In genomic region chr11:115324569-115325432, GRCh38 we compare ENCODE assay signal across 8 cellular contexts.
A peak's percentile ranks its signal among the peaks of the same experiment; 100 is the strongest.
DNase-seq lines count a peak whose midpoint lies in the region; ATAC-seq and TF ChIP-seq lines count a peak whose summit lies in the region.

No MANE protein-coding gene starts in this region.

- no peaks in the 10 kb centered on the region for H3K9me3 Mint-ChIP-seq in activated T-helper 1 cell treated with anti-CD3 and anti-CD28 coated beads, Interleukin-12 subunit alpha, Interleukin-12 subunit beta, Interleukin-2, Interleukin-4 antibody, amounts not matched to agents 30 ng/mL and 10 ng/mL and 1 ng/mL, durations not matched to agents 14 hours and 24 hours and 36 hours

- H3K27me3 ChIP-seq in psoas muscle (ENCODE audit: insufficient read depth in 3 of 3, low read length in 2 of 3): no peaks in the 10 kb centered on the region

- no peaks in the 10 kb centered on the region for H3K4me1 Mint-ChIP-seq in activated T-helper 1 cell treated with anti-CD3 and anti-CD28 coated beads, Interleukin-12 subunit alpha, Interleukin-12 subunit beta, Interleukin-2, Interleukin-4 antibody, amounts not matched to agents 30 ng/mL and 10 ng/mL and 1 ng/mL, durations not matched to agents 14 hours and 24 hours and 36 hours (ENCODE audit: low read depth)

- H3K4me1 ChIP-seq in psoas muscle: peaks cover 11% of the 10 kb centered on the region

- peak overlapping the region; percentile 39 for H3K4me3 ChIP-seq in psoas muscle

- intact Hi-C loops in activated T-helper 1 cell treated with anti-CD3 and anti-CD28 coated beads, Interleukin-12 subunit alpha, Interleukin-12 subunit beta, Interleukin-2, Interleukin-4 antibody, amounts not matched to agents 30 ng/mL and 10 ng/mL and 1 ng/mL, durations not matched to agents 14 hours and 24 hours and 36 hours (cut with micrococcal nuclease): loop anchor here (1.0 kb wide), 2 partner anchors 900 to 952 kb away; no protein-coding TSS in a partner anchor
- intact Hi-C loops in psoas muscle (cut with DNase I): loop anchor here (2.0 to 10.0 kb wide), 6 partner anchors 340 to 952 kb away; no protein-coding TSS in a partner anchor

- H3K36me3 Mint-ChIP-seq in activated T-helper 1 cell treated with anti-CD3 and anti-CD28 coated beads, Interleukin-12 subunit alpha, Interleukin-12 subunit beta, Interleukin-2, Interleukin-4 antibody, amounts not matched to agents 30 ng/mL and 10 ng/mL and 1 ng/mL, durations not matched to agents 14 hours and 24 hours and 36 hours (ENCODE audit: low read depth): no peaks in the 10 kb centered on the region

- no peaks in the 10 kb centered on the region for H3K9me3 ChIP-seq in psoas muscle

- no peaks in the 10 kb centered on the region for H3K36me3 ChIP-seq in psoas muscle (ENCODE audit: insufficient read depth in 1 of 2, low read depth in 1 of 2)

- peak; percentile 79 for TF ChIP-seq CTCF in GM13976 (IDR thresholded peaks at IDR 0.05; ENCODE audit: borderline replicate concordance, control extremely low read depth, extremely low read depth, insufficient read depth, missing control alignments)
- TF ChIP-seq CTCF in psoas muscle (IDR thresholded peaks at IDR 0.05): peak; percentile 84

- WGBS in psoas muscle, 3 donors: 29 to 39% (median 35%) methylated on average over 12 of the region's 12 CpGs

- H3K27me3 Mint-ChIP-seq in activated T-helper 1 cell treated with anti-CD3 and anti-CD28 coated beads, Interleukin-12 subunit alpha, Interleukin-12 subunit beta, Interleukin-2, Interleukin-4 antibody, amounts not matched to agents 30 ng/mL and 10 ng/mL and 1 ng/mL, durations not matched to agents 14 hours and 24 hours and 36 hours (ENCODE audit: insufficient read depth): peaks cover 4% of the 10 kb centered on the region

- no peak overlapping the region for H3K27ac ChIP-seq in psoas muscle

- DNase-seq in AG20443 (ENCODE audit: low spot score) (peak; percentile 61), GM13976 (ENCODE audit: low spot score) (peak; percentile 38), NCI-H2227 treated with DMSO at 0.1 percent for 48 hours (lab: John Stamatoyannopoulos, UW) (peak; percentile 74), glomerular visceral epithelial cell (ENCODE audit: extremely low spot score) (peak; percentile 48), psoas muscle (no peak)
- peak; percentile 20 for DNase-seq in activated T-helper 1 cell treated with anti-CD3 and anti-CD28 coated beads, Interleukin-12 subunit alpha, Interleukin-12 subunit beta, Interleukin-2, Interleukin-4 antibody, amounts not matched to agents 30 ng/mL and 10 ng/mL and 1 ng/mL, durations not matched to agents 14 hours and 24 hours and 36 hours (ENCODE audit: low spot score)

- in situ Hi-C loops in GM13976 (cut with MboI; ENCODE audit: low sequenced_read_pairs, unreplicated experiment): loop anchor here (25.0 kb wide), 2 partner anchors 588 to 762 kb away; no protein-coding TSS in a partner anchor

- no peak overlapping the region for H3K4me3 Mint-ChIP-seq in activated T-helper 1 cell treated with anti-CD3 and anti-CD28 coated beads, Interleukin-12 subunit alpha, Interleukin-12 subunit beta, Interleukin-2, Interleukin-4 antibody, amounts not matched to agents 30 ng/mL and 10 ng/mL and 1 ng/mL, durations not matched to agents 14 hours and 24 hours and 36 hours

- ATAC-seq in HG03135 (IDR thresholded peaks at IDR 0.05; ENCODE audit: unreplicated experiment) (peak; percentile 59), psoas muscle (peak; percentile 78 to 96 (median 86)), HG02970 (IDR thresholded peaks at IDR 0.05; ENCODE audit: low FRiP score, unreplicated experiment) (no peak)

- H3K27ac Mint-ChIP-seq in activated T-helper 1 cell treated with anti-CD3 and anti-CD28 coated beads, Interleukin-12 subunit alpha, Interleukin-12 subunit beta, Interleukin-2, Interleukin-4 antibody, amounts not matched to agents 30 ng/mL and 10 ng/mL and 1 ng/mL, durations not matched to agents 14 hours and 24 hours and 36 hours: no peak overlapping the region

Comparison
In these comparisons a context has a peak if more than half of its experiments do, and no peak if none do; other contexts are left out.
1. DNase-seq: peak in AG20443 (single experiment), GM13976 (single experiment), NCI-H2227 treated with DMSO at 0.1 percent for 48 hours (single experiment), activated T-helper 1 cell treated with anti-CD3 and anti-CD28 coated beads, Interleukin-12 subunit alpha, Interleukin-12 subunit beta, Interleukin-2, Interleukin-4 antibody, amounts not matched to agents 30 ng/mL and 10 ng/mL and 1 ng/mL, durations not matched to agents 14 hours and 24 hours and 36 hours (single experiment) and glomerular visceral epithelial cell (single experiment); none in psoas muscle (0 of 2).